ENCODE assay signal across 21 cellular contexts in the genomic region with DNA sequence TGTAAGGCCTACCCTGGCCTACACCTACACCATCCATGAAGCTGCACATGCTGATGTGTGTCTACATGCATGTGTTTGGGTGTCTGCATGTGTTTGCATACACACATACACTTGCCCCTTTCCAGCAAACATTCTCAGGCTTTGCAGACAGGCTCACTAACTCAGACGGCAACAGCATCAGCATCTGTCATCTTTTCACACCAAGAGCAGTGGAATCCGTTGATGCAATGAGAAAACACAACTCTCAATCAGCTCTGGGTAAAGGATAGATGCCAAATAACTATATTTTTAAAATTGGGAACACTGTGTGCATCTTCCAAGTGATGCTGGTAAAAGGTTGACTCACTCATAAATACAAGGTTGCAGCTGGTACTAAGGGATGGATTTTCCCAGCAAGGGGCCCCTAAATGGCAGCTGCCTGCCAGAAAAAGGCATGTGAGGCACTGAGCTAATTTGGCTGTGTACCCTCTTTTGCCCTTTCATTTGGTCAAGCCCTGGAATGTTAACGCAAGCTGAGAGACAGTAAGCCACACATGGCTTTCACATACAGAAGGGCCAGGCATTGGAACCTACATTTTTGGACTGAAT.
"Had no signal": no experiment of that assay in that cellular context is flagged by ENCODE, and none has a peak within 500 bp of the region (broad histone marks: within the 10 kb centered on the region; RNA-seq: fewer than 3 reads in every experiment).

No MANE protein-coding gene starts in this region.

- H3K27me3 ChIP-seq: cardiac muscle cell, colonic mucosa, esophagus muscularis mucosa, tibial artery, vagina had no signal

- ATAC-seq: activated CD8-positive, alpha-beta T cell treated with anti-CD3 and anti-CD28 coated beads, Interleukin-2, amount 10 ng/mL, durations not matched to agents 7 days and 5 days; left ventricle myocardium superior; natural killer cell; psoas muscle; stimulated activated effector memory CD8-positive, alpha-beta T cell treated with anti-CD3 and anti-CD28 coated beads, Interleukin-12 subunit alpha, Interleukin-12 subunit beta, amount 100 ng/mL, for 72 hours; WTC11 had no signal

- H3K27ac ChIP-seq: cardiac muscle cell, colonic mucosa, esophagus muscularis mucosa, psoas muscle, tibial artery, vagina had no signal

- H3K36me3 ChIP-seq: cardiac muscle cell, colonic mucosa, esophagus muscularis mucosa, tibial artery, vagina had no signal

- H3K9me3 ChIP-seq: colonic mucosa, esophagus muscularis mucosa, psoas muscle, tibial artery, vagina had no signal

- H3K4me3 ChIP-seq: cardiac muscle cell, colonic mucosa, esophagus muscularis mucosa, psoas muscle, tibial artery, vagina had no signal

- DNase-seq: activated CD4-positive, alpha-beta T cell treated with anti-CD3 and anti-CD28 coated beads, Interleukin-2, amount 10 ng/mL, durations not matched to agents 24 days and 14 days; activated CD8-positive, alpha-beta memory T cell treated with anti-CD3 and anti-CD28 coated beads, Interleukin-2, amount 50 U/mL, for 4 hours; activated CD8-positive, alpha-beta T cell treated with anti-CD3 and anti-CD28 coated beads, Interleukin-2, amount 10 ng/mL, durations not matched to agents 7 days and 5 days; activated effector memory CD4-positive, alpha-beta T cell treated with anti-CD3 and anti-CD28 coated beads, Interleukin-2, amount 50 U/mL, for 16 hours; activated naive CD8-positive, alpha-beta T cell treated with anti-CD3 and anti-CD28 coated beads, Interleukin-2, amount 10 ng/mL, durations not matched to agents 7 days and 5 days; activated T-cell treated with anti-CD3 and anti-CD28 coated beads, Interleukin-2, amount 50 U/mL, for 48 hours; aorta; colonic mucosa; glutamatergic neuron; kidney glomerular epithelial cell; left ventricle myocardium superior; natural killer cell; psoas muscle; stimulated activated CD4-positive, alpha-beta T cell treated with anti-CD3 and anti-CD28 coated beads, Interleukin-12 subunit alpha, Interleukin-12 subunit beta, amount 100 ng/mL, for 4 hours; stimulated activated CD4-positive, alpha-beta T cell treated with anti-CD3 and anti-CD28 coated beads, Interleukin-2, amount 100 ng/mL, for 24 hours; tibial artery had no signal

- H3K4me1 ChIP-seq: colonic mucosa, esophagus muscularis mucosa, psoas muscle, vagina had no signal
